1 cellular context compared by ENCODE assay signal in the genomic region with DNA sequence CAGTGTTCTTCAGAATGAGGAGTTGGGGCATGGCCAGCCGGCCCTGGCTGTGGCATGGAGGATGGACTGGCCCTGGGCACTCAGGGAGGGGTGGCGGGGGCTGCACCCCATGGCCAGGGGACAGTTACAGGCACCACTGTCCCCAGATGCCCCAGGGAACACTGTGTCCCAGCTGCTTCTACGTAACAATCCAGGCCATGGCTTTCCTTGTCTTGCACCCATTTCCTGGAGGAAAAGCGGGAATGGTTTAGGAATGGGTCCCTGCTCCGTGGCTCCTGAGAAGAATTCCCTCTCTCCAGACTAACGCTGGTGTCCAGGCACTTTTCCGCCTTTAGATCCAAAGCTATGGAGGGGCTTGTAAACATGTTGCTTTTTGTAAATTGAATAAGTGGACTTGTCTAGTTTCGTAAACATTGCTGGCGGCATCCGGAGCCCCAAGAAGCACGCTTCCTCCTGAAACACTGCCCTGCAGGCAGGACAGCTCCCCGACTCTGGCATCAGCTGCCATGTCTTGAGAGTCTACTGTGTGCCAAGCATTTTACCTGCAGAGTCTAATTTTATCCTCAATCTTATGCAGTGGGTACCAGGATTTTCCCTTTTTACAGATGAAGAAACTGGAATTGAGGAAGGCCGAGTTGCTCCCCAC.
TF ChIP-seq lines count a peak whose summit lies in the region.

No MANE protein-coding gene starts in this region.

TF ChIP-seq in HepG2, 621 proteins besides CTCF, POLR2A, EP300 and RAD21 (continued from another document):
- TF ChIP-seq ZNF281 (CRISPR knock-in tag; IDR thresholded peaks at IDR 0.05; ENCODE audit: borderline replicate concordance) (no peak), ZNF687 (CRISPR knock-in tag; IDR thresholded peaks at IDR 0.05) (no peak), ZBTB7A (CRISPR knock-in tag; IDR thresholded peaks at IDR 0.05) (no peak), ZNF3 (CRISPR knock-in tag; IDR thresholded peaks at IDR 0.05) (no peak), ZFP37 (CRISPR knock-in tag; IDR thresholded peaks at IDR 0.05; ENCODE audit: borderline replicate concordance) (no peak), ZNF44 (CRISPR knock-in tag; IDR thresholded peaks at IDR 0.05) (no peak), GZF1 (CRISPR knock-in tag; IDR thresholded peaks at IDR 0.05) (no peak), ZNF777 (CRISPR knock-in tag; IDR thresholded peaks at IDR 0.05) (no peak), PHF5A (CRISPR knock-in tag; IDR thresholded peaks at IDR 0.05; ENCODE audit: low read depth, unreplicated experiment) (no peak), ZNF790 (CRISPR knock-in tag; IDR thresholded peaks at IDR 0.05; ENCODE audit: borderline replicate concordance) (no peak), ZNF230 (CRISPR knock-in tag; IDR thresholded peaks at IDR 0.05) (no peak), ZBTB21 (CRISPR knock-in tag; IDR thresholded peaks at IDR 0.05) (no peak), RNF2 (conservative IDR thresholded peaks at IDR 0.05; ENCODE audit: low read depth) (no peak)
- TF ChIP-seq, protein P1, sequence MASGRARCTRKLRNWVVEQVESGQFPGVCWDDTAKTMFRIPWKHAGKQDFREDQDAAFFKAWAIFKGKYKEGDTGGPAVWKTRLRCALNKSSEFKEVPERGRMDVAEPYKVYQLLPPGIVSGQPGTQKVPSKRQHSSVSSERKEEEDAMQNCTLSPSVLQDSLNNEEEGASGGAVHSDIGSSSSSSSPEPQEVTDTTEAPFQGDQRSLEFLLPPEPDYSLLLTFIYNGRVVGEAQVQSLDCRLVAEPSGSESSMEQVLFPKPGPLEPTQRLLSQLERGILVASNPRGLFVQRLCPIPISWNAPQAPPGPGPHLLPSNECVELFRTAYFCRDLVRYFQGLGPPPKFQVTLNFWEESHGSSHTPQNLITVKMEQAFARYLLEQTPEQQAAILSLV (CRISPR knock-in tag; IDR thresholded peaks at IDR 0.05; ENCODE audit: borderline replicate concordance), result no peak
- TF ChIP-seq, protein P2, sequence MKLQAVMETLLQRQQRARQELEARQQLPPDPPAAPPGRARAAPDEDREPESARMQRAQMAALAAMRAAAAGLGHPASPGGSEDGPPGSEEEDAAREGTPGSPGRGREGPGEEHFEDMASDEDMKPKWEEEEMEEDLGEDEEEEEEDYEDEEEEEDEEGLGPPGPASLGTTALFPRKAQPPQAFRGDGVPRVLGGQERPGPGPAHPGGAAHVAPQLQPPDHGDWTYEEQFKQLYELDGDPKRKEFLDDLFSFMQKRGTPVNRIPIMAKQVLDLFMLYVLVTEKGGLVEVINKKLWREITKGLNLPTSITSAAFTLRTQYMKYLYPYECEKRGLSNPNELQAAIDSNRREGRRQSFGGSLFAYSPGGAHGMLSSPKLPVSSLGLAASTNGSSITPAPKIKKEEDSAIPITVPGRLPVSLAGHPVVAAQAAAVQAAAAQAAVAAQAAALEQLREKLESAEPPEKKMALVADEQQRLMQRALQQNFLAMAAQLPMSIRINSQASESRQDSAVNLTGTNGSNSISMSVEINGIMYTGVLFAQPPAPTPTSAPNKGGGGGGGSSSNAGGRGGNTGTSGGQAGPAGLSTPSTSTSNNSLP (IDR thresholded peaks at IDR 0.05; ENCODE audit: low read depth, low read length), result no peak
- TF ChIP-seq, protein P3, sequence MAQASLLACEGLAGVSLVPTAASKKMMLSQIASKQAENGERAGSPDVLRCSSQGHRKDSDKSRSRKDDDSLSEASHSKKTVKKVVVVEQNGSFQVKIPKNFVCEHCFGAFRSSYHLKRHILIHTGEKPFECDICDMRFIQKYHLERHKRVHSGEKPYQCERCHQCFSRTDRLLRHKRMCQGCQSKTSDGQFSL (CRISPR knock-in tag; IDR thresholded peaks at IDR 0.05), result no peak
- TF ChIP-seq, protein P4, sequence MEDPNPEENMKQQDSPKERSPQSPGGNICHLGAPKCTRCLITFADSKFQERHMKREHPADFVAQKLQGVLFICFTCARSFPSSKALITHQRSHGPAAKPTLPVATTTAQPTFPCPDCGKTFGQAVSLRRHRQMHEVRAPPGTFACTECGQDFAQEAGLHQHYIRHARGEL (CRISPR knock-in tag; IDR thresholded peaks at IDR 0.05), result no peak
